ENCODE assay signal across 3 cellular contexts in genomic region chr2:208441951-208442350, GRCh38.
"Had no signal": no experiment of that assay in that cellular context is flagged by ENCODE, and none has a peak within 500 bp of the region (broad histone marks: within the 10 kb centered on the region; RNA-seq: fewer than 3 reads in every experiment).

No MANE protein-coding gene starts in this region.

- DNase-seq: IMR-90, KBM-7, KG1 had no signal
